In genomic region chr11:67996622-67997459, GRCh38 we compare ENCODE assay signal across 9 cellular contexts. TPM values are rescaled to one million over a fixed set of nuclear protein-coding genes. Genes with fewer than 3 reads are reported as not detected.
DNase-seq lines count a peak whose midpoint lies in the region; ATAC-seq and TF ChIP-seq lines count a peak whose summit lies in the region.
"Had no signal": no experiment of that assay in that cellular context is flagged by ENCODE, and none has a peak within 500 bp of the region (broad histone marks: within the 10 kb centered on the region; RNA-seq: fewer than 3 reads in every experiment).

No MANE protein-coding gene starts in this region.

- peak; percentile 25 to 58 for ATAC-seq in activated CD4-positive, CD25-positive, alpha-beta regulatory T cell treated with anti-CD3 and anti-CD28 coated beads, Interleukin-2, amount 50 U/mL, for 24 hours
- ATAC-seq in GM21526 (IDR thresholded peaks at IDR 0.05; ENCODE audit: low FRiP score, unreplicated experiment) (no peak), HG03571 (IDR thresholded peaks at IDR 0.05; ENCODE audit: unreplicated experiment) (no peak)

- no peaks in the 10 kb centered on the region for H3K36me3 ChIP-seq in SK-N-SH (replicated peaks in 1 of 2; ENCODE audit: control insufficient read depth in 1 of 2, insufficient read depth in 2 of 2, low read length in 1 of 2)
- H3K36me3 ChIP-seq in uterus = no peaks in the 10 kb centered on the region

- H3K27me3 ChIP-seq in SK-N-SH (ENCODE audit: insufficient read depth) = no peaks in the 10 kb centered on the region
- no peaks in the 10 kb centered on the region for H3K27me3 ChIP-seq in uterus

- TF ChIP-seq CTCF in SK-N-SH (IDR thresholded peaks at IDR 0.05) (no peak), uterus (IDR thresholded peaks at IDR 0.05) (no peak)

- 94% methylated on average over 37 of the region's 41 CpGs for WGBS in SK-N-SH (ENCODE audit: low lambda C conversion rate)

- no peak for DNase-seq in activated CD4-positive, CD25-positive, alpha-beta regulatory T cell (lab: John Stamatoyannopoulos, UW)
- peak; percentile 71 for DNase-seq in SK-N-SH
- peak; percentile 87 to 89 for DNase-seq in erythroblast (lab: John Stamatoyannopoulos, UW)
- DNase-seq in posterior vena cava (ENCODE audit: low spot score) = peak; percentile 93
- DNase-seq in uterus = no peak

- no peak overlapping the region for H3K9ac ChIP-seq in SK-N-SH

- H3F3A ChIP-seq in SK-N-SH (replicated peaks; ENCODE audit: insufficient read depth) = peaks cover 3% of the 10 kb centered on the region

- no peaks in the 10 kb centered on the region for H4K20me1 ChIP-seq in SK-N-SH (ENCODE audit: insufficient read depth)

- H3K4me3 ChIP-seq in SK-N-SH (ENCODE audit: low read depth in 2 of 2, low read length in 1 of 2) (no peak overlapping the region), uterus (no peak overlapping the region)

- no peak for TF ChIP-seq RAD21 in SK-N-SH (IDR thresholded peaks at IDR 0.05; ENCODE audit: low read length)

- no peak overlapping the region for H3K4me2 ChIP-seq in SK-N-SH

- no peak for TF ChIP-seq EP300 in SK-N-SH (IDR thresholded peaks at IDR 0.05; ENCODE audit: borderline replicate concordance in 1 of 2, low read depth in 1 of 2, low read length in 1 of 2)

- CTCF ChIA-PET in SK-N-SH (lab: Yijun Ruan, JAX) = no interaction called here

- H2AFZ ChIP-seq in SK-N-SH (ENCODE audit: low read depth) = no peak overlapping the region

- no peaks in the 10 kb centered on the region for H3K9me3 ChIP-seq in SK-N-SH
- H3K9me3 ChIP-seq in uterus = no peaks in the 10 kb centered on the region

- H3K27ac ChIP-seq in SK-N-SH (ENCODE audit: low read depth in 2 of 2, low read length in 1 of 2) (no peak overlapping the region), uterus (no peak overlapping the region)
- H3K27ac ChIP-seq: C4-2B had no signal

- H3K79me2 ChIP-seq in SK-N-SH (ENCODE audit: insufficient read depth) = no peaks in the 10 kb centered on the region

- no peak for TF ChIP-seq POLR2A in erythroblast (IDR thresholded peaks at IDR 0.05; ENCODE audit: low read length)
- no peak for TF ChIP-seq POLR2A in uterus (IDR thresholded peaks at IDR 0.05)

- POLR2A ChIA-PET in SK-N-SH (lab: Yijun Ruan, JAX) = no interaction called here

- intact Hi-C loops in posterior vena cava (cut with DNase I) (no loop called here), uterus (cut with DNase I; ENCODE audit: low total_unique reads) (no loop called here)

- H3K9me2 ChIP-seq in SK-N-SH = no peaks in the 10 kb centered on the region

- H3K4me1 ChIP-seq in SK-N-SH (ENCODE audit: control insufficient read depth in 1 of 2, insufficient read depth in 2 of 2, low read depth in 1 of 2, low read length in 1 of 2) (no peaks in the 10 kb centered on the region), uterus (no peaks in the 10 kb centered on the region)

TF ChIP-seq in SK-N-SH, 30 proteins besides CTCF, POLR2A, EP300 and RAD21:
- TF ChIP-seq, protein P1, sequence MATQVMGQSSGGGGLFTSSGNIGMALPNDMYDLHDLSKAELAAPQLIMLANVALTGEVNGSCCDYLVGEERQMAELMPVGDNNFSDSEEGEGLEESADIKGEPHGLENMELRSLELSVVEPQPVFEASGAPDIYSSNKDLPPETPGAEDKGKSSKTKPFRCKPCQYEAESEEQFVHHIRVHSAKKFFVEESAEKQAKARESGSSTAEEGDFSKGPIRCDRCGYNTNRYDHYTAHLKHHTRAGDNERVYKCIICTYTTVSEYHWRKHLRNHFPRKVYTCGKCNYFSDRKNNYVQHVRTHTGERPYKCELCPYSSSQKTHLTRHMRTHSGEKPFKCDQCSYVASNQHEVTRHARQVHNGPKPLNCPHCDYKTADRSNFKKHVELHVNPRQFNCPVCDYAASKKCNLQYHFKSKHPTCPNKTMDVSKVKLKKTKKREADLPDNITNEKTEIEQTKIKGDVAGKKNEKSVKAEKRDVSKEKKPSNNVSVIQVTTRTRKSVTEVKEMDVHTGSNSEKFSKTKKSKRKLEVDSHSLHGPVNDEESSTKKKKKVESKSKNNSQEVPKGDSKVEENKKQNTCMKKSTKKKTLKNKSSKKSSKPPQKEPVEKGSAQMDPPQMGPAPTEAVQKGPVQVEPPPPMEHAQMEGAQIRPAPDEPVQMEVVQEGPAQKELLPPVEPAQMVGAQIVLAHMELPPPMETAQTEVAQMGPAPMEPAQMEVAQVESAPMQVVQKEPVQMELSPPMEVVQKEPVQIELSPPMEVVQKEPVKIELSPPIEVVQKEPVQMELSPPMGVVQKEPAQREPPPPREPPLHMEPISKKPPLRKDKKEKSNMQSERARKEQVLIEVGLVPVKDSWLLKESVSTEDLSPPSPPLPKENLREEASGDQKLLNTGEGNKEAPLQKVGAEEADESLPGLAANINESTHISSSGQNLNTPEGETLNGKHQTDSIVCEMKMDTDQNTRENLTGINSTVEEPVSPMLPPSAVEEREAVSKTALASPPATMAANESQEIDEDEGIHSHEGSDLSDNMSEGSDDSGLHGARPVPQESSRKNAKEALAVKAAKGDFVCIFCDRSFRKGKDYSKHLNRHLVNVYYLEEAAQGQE (IDR thresholded peaks at IDR 0.05; ENCODE audit: low read depth, low read length) = no peak
- TF ChIP-seq USF1 (IDR thresholded peaks at IDR 0.05; ENCODE audit: borderline replicate concordance, low read depth) = peak; percentile 8; the same call in 1 of the 2 replicates
- TF ChIP-seq, protein P2, sequence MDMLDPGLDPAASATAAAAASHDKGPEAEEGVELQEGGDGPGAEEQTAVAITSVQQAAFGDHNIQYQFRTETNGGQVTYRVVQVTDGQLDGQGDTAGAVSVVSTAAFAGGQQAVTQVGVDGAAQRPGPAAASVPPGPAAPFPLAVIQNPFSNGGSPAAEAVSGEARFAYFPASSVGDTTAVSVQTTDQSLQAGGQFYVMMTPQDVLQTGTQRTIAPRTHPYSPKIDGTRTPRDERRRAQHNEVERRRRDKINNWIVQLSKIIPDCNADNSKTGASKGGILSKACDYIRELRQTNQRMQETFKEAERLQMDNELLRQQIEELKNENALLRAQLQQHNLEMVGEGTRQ (IDR thresholded peaks at IDR 0.05; ENCODE audit: borderline replicate concordance, low read depth, low read length) = no peak

RNA-seq across cellular contexts. Expression of gene UNC93B1, which starts 7.1 kb away (rescaled TPM):
- polyA plus RNA-seq in SK-N-SH (2012; rRNA removed) = 28.9 and 30.9 TPM in 2 replicates
- polyA plus RNA-seq in SK-N-SH (2012; cell fraction: cytosol; rRNA removed) = 9.1 and 18.1 TPM in 2 replicates
- polyA plus RNA-seq in SK-N-SH (2012; cell fraction: nucleus; rRNA removed) = 85.6 and 104 TPM in 2 replicates
- 10 to 100 TPM; 15.9 to 28.5 TPM for total RNA-seq in posterior vena cava
- 10 to 100 TPM in 3 of 4 donors, 1 to 10 TPM in 1; 4.1 to 24.3 (median 13.2) TPM for total RNA-seq in uterus

RNA-seq across cellular contexts. Expression of gene ALDH3B1, which starts 13.3 kb away (rescaled TPM):
- 14.9 and 15.9 TPM in 2 replicates for polyA plus RNA-seq in SK-N-SH (2012; rRNA removed)
- polyA plus RNA-seq in SK-N-SH (2012; cell fraction: cytosol; rRNA removed) = 6.7 and 10.3 TPM in 2 replicates
- 20.7 and 23.3 TPM in 2 replicates for polyA plus RNA-seq in SK-N-SH (2012; cell fraction: nucleus; rRNA removed)
- total RNA-seq in posterior vena cava = 10 to 100 TPM; 11.2 to 15.0 TPM
- total RNA-seq in uterus = 1 to 10 TPM; 2.3 to 5.7 (median 4.0) TPM

RNA-seq across cellular contexts. Expression of gene NDUFS8, which starts 33.6 kb away (rescaled TPM):
- polyA plus RNA-seq in SK-N-SH (2012; rRNA removed) = 87.2 and 123 TPM in 2 replicates
- polyA plus RNA-seq in SK-N-SH (2012; cell fraction: cytosol; rRNA removed) = 58.2 and 80.4 TPM in 2 replicates
- 123 and 172 TPM in 2 replicates for polyA plus RNA-seq in SK-N-SH (2012; cell fraction: nucleus; rRNA removed)
- total RNA-seq in posterior vena cava (100 to 1,000 TPM in 1 of 2 donors, 10 to 100 TPM in 1; 95.3 to 101 TPM), uterus (100 to 1,000 TPM in 2 of 4 donors, 10 to 100 TPM in 2; 53.4 to 291 (median 139) TPM)

RNA-seq across cellular contexts. Expression of gene TCIRG1, which starts 42.0 kb away (rescaled TPM):
- 0.58 and 0.73 TPM in 2 replicates for polyA plus RNA-seq in SK-N-SH (2012; rRNA removed)
- 0.13 and 0.29 TPM in 2 replicates for polyA plus RNA-seq in SK-N-SH (2012; cell fraction: cytosol; rRNA removed)
- 4.8 and 6.8 TPM in 2 replicates for polyA plus RNA-seq in SK-N-SH (2012; cell fraction: nucleus; rRNA removed)
- total RNA-seq in posterior vena cava = 100 to 1,000 TPM in 1 of 2 donors, 10 to 100 TPM in 1; 80.8 to 105 TPM
- total RNA-seq in uterus = 100 to 1,000 TPM in 2 of 4 donors, 10 to 100 TPM in 2; 62.1 to 162 (median 115) TPM

Comparison
In these comparisons a context has a peak if more than half of its experiments do, and no peak if none do; other contexts are left out.
1. ATAC-seq: peak in activated CD4-positive, CD25-positive, alpha-beta regulatory T cell treated with anti-CD3 and anti-CD28 coated beads, Interleukin-2, amount 50 U/mL, for 24 hours (2 of 2); none in GM21526 (single experiment) and HG03571 (single experiment).
2. DNase-seq: peak in SK-N-SH (single experiment), erythroblast (2 of 2) and posterior vena cava (single experiment); none in activated CD4-positive, CD25-positive, alpha-beta regulatory T cell (0 of 4) and uterus (0 of 2).